Comparison of ENCODE assay signal across 13 cellular contexts in the genomic region with DNA sequence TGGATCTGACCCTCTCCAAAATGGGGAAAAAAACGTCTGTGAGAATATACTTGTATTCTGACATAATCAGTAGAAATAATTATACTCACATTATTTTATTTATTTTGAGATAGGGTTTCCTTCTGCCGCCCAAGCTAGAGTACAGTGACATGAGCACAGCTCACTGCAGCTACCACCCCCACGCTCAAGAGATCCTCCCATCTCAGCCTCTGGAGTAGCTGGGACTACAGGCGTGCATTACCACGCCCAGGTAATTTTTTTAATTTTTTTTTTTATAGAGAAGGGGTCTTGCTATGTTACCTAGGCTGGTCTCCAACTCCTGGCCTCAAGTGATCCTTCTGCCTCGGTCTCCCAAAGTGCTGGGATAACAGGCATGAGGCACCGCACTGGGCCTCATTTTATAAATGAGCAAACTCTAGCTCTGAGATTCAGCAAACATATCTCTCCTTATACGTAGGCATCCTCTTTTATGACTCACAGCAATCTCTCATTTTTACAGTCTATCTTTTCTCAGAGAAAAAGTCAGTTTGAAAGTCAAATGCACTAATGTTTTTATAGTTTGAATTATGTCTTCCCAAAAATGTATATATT. TPM values are rescaled to one million over a fixed set of nuclear protein-coding genes. Genes with fewer than 3 reads are reported as not detected.
DNase-seq lines count a peak whose midpoint lies in the region; ATAC-seq, FAIRE-seq and TF ChIP-seq lines count a peak whose summit lies in the region.
"Had no signal": no experiment of that assay in that cellular context is flagged by ENCODE, and none has a peak within 500 bp of the region (broad histone marks: within the 10 kb centered on the region; RNA-seq: fewer than 3 reads in every experiment).

No MANE protein-coding gene starts in this region.

- ATAC-seq in HG02610 (IDR thresholded peaks at IDR 0.05; ENCODE audit: unreplicated experiment) = no peak

- H3K9me3 Mint-ChIP-seq in progenitor cell of endocrine pancreas (ENCODE audit: low read depth) = no peaks in the 10 kb centered on the region
- H3K9me3 Mint-ChIP-seq: activated T-helper 1 cell treated with anti-CD3 and anti-CD28 coated beads, Interleukin-12 subunit alpha, Interleukin-12 subunit beta, Interleukin-2, Interleukin-4 antibody, amounts not matched to agents 30 ng/mL and 10 ng/mL and 1 ng/mL, durations not matched to agents 14 hours and 24 hours and 36 hours; T-helper 1 cell treated with Interleukin-12 subunit alpha and Interleukin-12 subunit beta and Interleukin-4 antibody, amounts not matched to agents 30 μg/mL and 1 μg/mL, for 36 hours had no signal

- no peak for FAIRE-seq in HTR-8/SVneo (lab: Jason Lieb, UNC)
- FAIRE-seq in RCC 7860 (lab: Jason Lieb, UNC) = no peak
- FAIRE-seq: endometrium had no signal

- POLR2A ChIA-PET in BJ (lab: Charles Lee) = interaction anchor here (0.5 to 0.6 kb wide), 2 partner anchors 55 to 184 kb away, joined by 3 to 4 read pairs; no protein-coding TSS in a partner anchor

- H3K27me3 ChIP-seq in BJ (ENCODE audit: control insufficient read depth, insufficient read depth, low read length) (no peaks in the 10 kb centered on the region), SJSA1 (replicated peaks) (no peaks in the 10 kb centered on the region)

- TF ChIP-seq CTCF in BJ (IDR thresholded peaks at IDR 0.05; ENCODE audit: insufficient read depth, low read depth, low read length) = no peak
- TF ChIP-seq CTCF in fibroblast of villous mesenchyme (IDR thresholded peaks at IDR 0.05; ENCODE audit: insufficient read depth, low read depth, low read length) = no peak
- no peak for TF ChIP-seq CTCF in progenitor cell of endocrine pancreas (IDR thresholded peaks at IDR 0.05; ENCODE audit: unreplicated experiment)

- H3K27ac ChIP-seq in SJSA1 = peak overlapping the region; percentile 56
- H3K27ac ChIP-seq: neutrophil had no signal

- H3K4me3 ChIP-seq in BJ (ENCODE audit: low read depth, low read length) (peak overlapping the region; percentile 88), SJSA1 (peak overlapping the region; percentile 92), fibroblast of villous mesenchyme (ENCODE audit: low read depth, low read length) (peak overlapping the region; percentile 85)

- H3K4me1 ChIP-seq in SJSA1 (replicated peaks) = peaks cover 68% of the 10 kb centered on the region

- peaks cover 8% of the 10 kb centered on the region for H3K4me1 Mint-ChIP-seq in progenitor cell of endocrine pancreas (ENCODE audit: low read depth)

- no peaks in the 10 kb centered on the region for H3K9me3 ChIP-seq in SJSA1 (replicated peaks)
- H3K9me3 ChIP-seq: neutrophil had no signal

- H3K27ac Mint-ChIP-seq in progenitor cell of endocrine pancreas = no peak overlapping the region
- H3K27ac Mint-ChIP-seq: activated T-helper 1 cell treated with anti-CD3 and anti-CD28 coated beads, Interleukin-12 subunit alpha, Interleukin-12 subunit beta, Interleukin-2, Interleukin-4 antibody, amounts not matched to agents 30 ng/mL and 10 ng/mL and 1 ng/mL, durations not matched to agents 14 hours and 24 hours and 36 hours; CD14-positive monocyte; T-helper 1 cell treated with Interleukin-12 subunit alpha and Interleukin-12 subunit beta and Interleukin-4 antibody, amounts not matched to agents 30 μg/mL and 1 μg/mL, for 36 hours had no signal

- H3K27me3 Mint-ChIP-seq in progenitor cell of endocrine pancreas = peaks cover 45% of the 10 kb centered on the region

- no peak for DNase-seq in BJ (ENCODE audit: low read depth)
- peak in 1 of 2 experiments; percentile 39 for DNase-seq in SJSA1 (ENCODE audit: low read depth in 1 of 2, low spot score in 2 of 2)
- no peak for DNase-seq in fibroblast of villous mesenchyme (ENCODE audit: low read depth)
- DNase-seq in progenitor cell of endocrine pancreas (ENCODE audit: low spot score, unreplicated experiment) = no peak
- DNase-seq in HTR-8/SVneo (ENCODE audit: insufficient read length, low spot score) = no peak
- no peak for DNase-seq in G401 (ENCODE audit: low spot score)
- no peak for DNase-seq in RCC 7860 (ENCODE audit: low spot score)

- H3K36me3 Mint-ChIP-seq in progenitor cell of endocrine pancreas (ENCODE audit: insufficient read depth) = no peaks in the 10 kb centered on the region
- H3K36me3 Mint-ChIP-seq: CD14-positive monocyte had no signal

- H3K36me3 ChIP-seq in BJ (ENCODE audit: control insufficient read depth, insufficient read depth, low read length) = no peaks in the 10 kb centered on the region
- H3K36me3 ChIP-seq in SJSA1 = peaks cover 5% of the 10 kb centered on the region; the same call in 1 of the 2 replicates
- H3K36me3 ChIP-seq: neutrophil had no signal

- in situ Hi-C loops in G401 (cut with HindIII; ENCODE audit: low sequenced_read_pairs) = no loop called here

- H3K4me3 Mint-ChIP-seq in progenitor cell of endocrine pancreas (ENCODE audit: low read depth) = peak overlapping the region; percentile 83
- H3K4me3 Mint-ChIP-seq: activated T-helper 1 cell treated with anti-CD3 and anti-CD28 coated beads, Interleukin-12 subunit alpha, Interleukin-12 subunit beta, Interleukin-2, Interleukin-4 antibody, amounts not matched to agents 30 ng/mL and 10 ng/mL and 1 ng/mL, durations not matched to agents 14 hours and 24 hours and 36 hours; T-helper 1 cell treated with Interleukin-12 subunit alpha and Interleukin-12 subunit beta and Interleukin-4 antibody, amounts not matched to agents 30 μg/mL and 1 μg/mL, for 36 hours had no signal

- CTCF ChIA-PET in BJ (lab: Yijun Ruan, JAX) = interaction anchor here (1.1 to 3.5 kb wide), 5 partner anchors 14 to 219 kb away, joined by 3 to 19 read pairs (median 4); no protein-coding TSS in a partner anchor

RNA-seq across cellular contexts. Expression of a gene that starts 1.0 kb away (rescaled TPM):
- 59.3 and 98.8 TPM in 2 replicates for polyA plus RNA-seq in BJ (2011; rRNA removed)
- 124 and 226 TPM in 2 replicates for polyA minus RNA-seq in BJ (2011; rRNA and poly(A)+ RNA removed)
- 11.3 and 17.1 TPM in 2 replicates for total RNA-seq in SJSA1 (2014; rRNA removed; shearing (Covaris generic))
- total RNA-seq in fibroblast of villous mesenchyme (102 and 223 TPM in 2 replicates), progenitor cell of endocrine pancreas (1.9 and 2.0 TPM in 2 replicates)
- total RNA-seq in G401 (2014; rRNA removed; shearing (Covaris generic)) = not detected in 2 replicates
- total RNA-seq: activated T-helper 1 cell treated with anti-CD3 and anti-CD28 coated beads, Interleukin-12 subunit alpha, Interleukin-12 subunit beta, Interleukin-2, Interleukin-4 antibody, amounts not matched to agents 30 ng/mL and 10 ng/mL and 1 ng/mL, durations not matched to agents 14 hours and 24 hours and 36 hours had no signal
- polyA plus RNA-seq: CD14-positive monocyte had no signal
